Comparison of ENCODE assay signal across 22 cellular contexts in genomic region chr17:45232514-45233422, GRCh38. TPM values are rescaled to one million over a fixed set of nuclear protein-coding genes. Genes with fewer than 3 reads are reported as not detected.
DNase-seq lines count a peak whose midpoint lies in the region; ATAC-seq lines count a peak whose summit lies in the region.
"Had no signal": no experiment of that assay in that cellular context is flagged by ENCODE, and none has a peak within 500 bp of the region (broad histone marks: within the 10 kb centered on the region; RNA-seq: fewer than 3 reads in every experiment).

No MANE protein-coding gene starts in this region.

- no peak for ATAC-seq in central memory CD8-positive, alpha-beta T cell (replicated peaks; ENCODE audit: extremely low read depth, poor library complexity, severe bottlenecking)
- no peak for ATAC-seq in stimulated activated effector memory CD8-positive, alpha-beta T cell treated with anti-CD3 and anti-CD28 coated beads, Interleukin-12 subunit alpha, Interleukin-12 subunit beta, amount 100 ng/mL, for 72 hours
- ATAC-seq: left lung had no signal

- no peaks in the 10 kb centered on the region for H3K27me3 Mint-ChIP-seq in activated T-cell treated with anti-CD3 and anti-CD28 coated beads, Interleukin-2, amount 50 U/mL, for 24 hours
- H3K27me3 Mint-ChIP-seq in central memory CD8-positive, alpha-beta T cell, result no peaks in the 10 kb centered on the region

- no peaks in the 10 kb centered on the region for H3K9me3 ChIP-seq in KOPT-K1 (ENCODE audit: insufficient read depth, low read length, poor library complexity, severe bottlenecking)
- H3K9me3 ChIP-seq: left lung had no signal

- H3K4me3 Mint-ChIP-seq in activated T-cell treated with anti-CD3 and anti-CD28 coated beads, Interleukin-2, amount 50 U/mL, for 24 hours, result peak overlapping the region; percentile 98
- H3K4me3 Mint-ChIP-seq in central memory CD8-positive, alpha-beta T cell, result no peak overlapping the region
- H3K4me3 Mint-ChIP-seq in stimulated activated effector memory CD8-positive, alpha-beta T cell treated with anti-CD3 and anti-CD28 coated beads, Interleukin-12 subunit alpha, Interleukin-12 subunit beta, amount 100 ng/mL, for 72 hours, result peak overlapping the region; percentile 91

- H3K36me3 ChIP-seq in KOPT-K1 (ENCODE audit: insufficient read depth, low read length) (peaks cover 65% of the 10 kb centered on the region), H7 (replicated peaks; ENCODE audit: control insufficient read depth, insufficient read depth, low read length) (no peaks in the 10 kb centered on the region)

- H3K36me3 Mint-ChIP-seq in activated T-cell treated with anti-CD3 and anti-CD28 coated beads, Interleukin-2, amount 50 U/mL, for 24 hours (ENCODE audit: low read depth), result peaks cover 75% of the 10 kb centered on the region
- peaks cover 50% of the 10 kb centered on the region for H3K36me3 Mint-ChIP-seq in central memory CD8-positive, alpha-beta T cell (ENCODE audit: insufficient read depth)
- H3K36me3 Mint-ChIP-seq in stimulated activated effector memory CD8-positive, alpha-beta T cell treated with anti-CD3 and anti-CD28 coated beads, Interleukin-12 subunit alpha, Interleukin-12 subunit beta, amount 100 ng/mL, for 72 hours, result peaks cover 98% of the 10 kb centered on the region

- H3K9me3 Mint-ChIP-seq in activated T-cell treated with anti-CD3 and anti-CD28 coated beads, Interleukin-2, amount 50 U/mL, for 24 hours, result no peaks in the 10 kb centered on the region
- no peaks in the 10 kb centered on the region for H3K9me3 Mint-ChIP-seq in central memory CD8-positive, alpha-beta T cell
- H3K9me3 Mint-ChIP-seq in stimulated activated effector memory CD8-positive, alpha-beta T cell treated with anti-CD3 and anti-CD28 coated beads, Interleukin-12 subunit alpha, Interleukin-12 subunit beta, amount 100 ng/mL, for 72 hours, result no peaks in the 10 kb centered on the region

- peak overlapping the region; percentile 99 for H3K27ac Mint-ChIP-seq in activated T-cell treated with anti-CD3 and anti-CD28 coated beads, Interleukin-2, amount 50 U/mL, for 24 hours
- peak overlapping the region; percentile 27 for H3K27ac Mint-ChIP-seq in central memory CD8-positive, alpha-beta T cell (ENCODE audit: low read depth)
- H3K27ac Mint-ChIP-seq in stimulated activated effector memory CD8-positive, alpha-beta T cell treated with anti-CD3 and anti-CD28 coated beads, Interleukin-12 subunit alpha, Interleukin-12 subunit beta, amount 100 ng/mL, for 72 hours, result peak overlapping the region; percentile 100

- H3K27ac ChIP-seq in KOPT-K1 (ENCODE audit: low read depth, low read length, poor library complexity, severe bottlenecking), result peak overlapping the region; percentile 36
- H3K27ac ChIP-seq: GM23248, left lung had no signal

- no peak for DNase-seq in activated T-cell treated with anti-CD3 and anti-CD28 coated beads, Interleukin-2, amount 50 U/mL, for 24 hours
- no peak for DNase-seq in activated T-cell treated with anti-CD3 and anti-CD28 coated beads, Interleukin-2, amount 50 U/mL, for 1 hour
- no peak for DNase-seq in central memory CD8-positive, alpha-beta T cell (ENCODE audit: low spot score in 2 of 2)
- DNase-seq in stimulated activated effector memory CD8-positive, alpha-beta T cell treated with anti-CD3 and anti-CD28 coated beads, Interleukin-12 subunit alpha, Interleukin-12 subunit beta, amount 100 ng/mL, for 72 hours (ENCODE audit: low spot score in 2 of 2), result no peak
- no peak for DNase-seq in T-helper 9 cell
- no peak for DNase-seq in H7
- no peak for DNase-seq in effector CD4-positive, alpha-beta T cell
- DNase-seq: ACHN; activated CD4-positive, CD25-positive, alpha-beta regulatory T cell; activated T-cell treated with anti-CD3 and anti-CD28 coated beads for 4 hours; aorta; COR-L47; foreskin melanocyte; GM23248; left lung; NCI-H146; RPMI8226 had no signal

- H3K27me3 ChIP-seq in H7 (ENCODE audit: control insufficient read depth, insufficient read depth, low read length), result no peaks in the 10 kb centered on the region; the same call in none of the 2 replicates
- H3K27me3 ChIP-seq: left lung had no signal

- peaks cover 82% of the 10 kb centered on the region for H3K4me1 Mint-ChIP-seq in activated T-cell treated with anti-CD3 and anti-CD28 coated beads, Interleukin-2, amount 50 U/mL, for 24 hours (ENCODE audit: low read depth)
- H3K4me1 Mint-ChIP-seq in central memory CD8-positive, alpha-beta T cell, result peaks cover 85% of the 10 kb centered on the region
- peaks cover 91% of the 10 kb centered on the region for H3K4me1 Mint-ChIP-seq in stimulated activated effector memory CD8-positive, alpha-beta T cell treated with anti-CD3 and anti-CD28 coated beads, Interleukin-12 subunit alpha, Interleukin-12 subunit beta, amount 100 ng/mL, for 72 hours

- H3K4me3 ChIP-seq in H7 (ENCODE audit: insufficient read depth, low read depth, low read length), result no peak overlapping the region
- H3K4me3 ChIP-seq: GM23248, left lung had no signal

RNA-seq across cellular contexts. Expression of gene FMNL1, which starts 11.1 kb away (rescaled TPM):
- total RNA-seq in H7 (2014; rRNA removed; shearing (Covaris generic)), result 1.7 and 2.4 TPM in 2 replicates

RNA-seq across cellular contexts. Expression of gene SPATA32, which starts 29.1 kb away (rescaled TPM):
- 0.24 TPM in 1 of 2 replicates, not detected in the other for total RNA-seq in H7 (2014; rRNA removed; shearing (Covaris generic))
- total RNA-seq: aorta, G401, GM23248, HT1080, left lung, mucosa of gallbladder, ureter had no signal

Comparison
In these comparisons a context has a peak if more than half of its experiments do, and no peak if none do; other contexts are left out.
1. H3K27ac Mint-ChIP-seq: peak in every context shown above with its lines; median percentile 100 in stimulated activated effector memory CD8-positive, alpha-beta T cell treated with anti-CD3 and anti-CD28 coated beads, Interleukin-12 subunit alpha, Interleukin-12 subunit beta, amount 100 ng/mL, for 72 hours; 99 in activated T-cell treated with anti-CD3 and anti-CD28 coated beads, Interleukin-2, amount 50 U/mL, for 24 hours; 27 in central memory CD8-positive, alpha-beta T cell.